Comparison of ENCODE assay signal across 2 cellular contexts in genomic region chr15:89167267-89168176, GRCh38.
A peak's percentile ranks its signal among the peaks of the same experiment; 100 is the strongest.
TF ChIP-seq lines count a peak whose summit lies in the region.

No MANE protein-coding gene starts in this region.

TF ChIP-seq in HEK293, 187 proteins besides CTCF, POLR2A, EP300 and RAD21 (continued from another document and continues in another):
- TF ChIP-seq ZBTB10 (tag by site-specific recombination; IDR thresholded peaks at IDR 0.05) (no peak), ZNF558 (tag by site-specific recombination; IDR thresholded peaks at IDR 0.05) (0 out of 2 replicates have a peak, but pooled peaks have one; percentile 26), ZBTB26 (tag by site-specific recombination; optimal IDR thresholded peaks at IDR 0.05) (no peak), ZNF600 (tag by site-specific recombination; IDR thresholded peaks at IDR 0.05) (peak; percentile 85), YY2 (tag by site-specific recombination; IDR thresholded peaks at IDR 0.05) (0 out of 2 replicates have a peak, but pooled peaks have one; percentile 38), HIC1 (tag by site-specific recombination; IDR thresholded peaks at IDR 0.05) (peak; percentile 80), ZNF366 (tag by site-specific recombination; conservative IDR thresholded peaks at IDR 0.05) (peak; percentile 28), ZNF302 (tag by site-specific recombination; IDR thresholded peaks at IDR 0.05; ENCODE audit: low read depth) (no peak), SCRT2 (tag by site-specific recombination; IDR thresholded peaks at IDR 0.05) (peak; percentile 75), ZEB2 (tag by site-specific recombination; IDR thresholded peaks at IDR 0.05) (no peak), KLF16 (tag by site-specific recombination; IDR thresholded peaks at IDR 0.05) (no peak), ZNF112 (tag by site-specific recombination; IDR thresholded peaks at IDR 0.05) (no peak), SP7 (tag by site-specific recombination; IDR thresholded peaks at IDR 0.05) (peak; percentile 29; the same call in 1 of the 2 replicates), KLF10 (tag by site-specific recombination; IDR thresholded peaks at IDR 0.05) (0 out of 2 replicates have a peak, but pooled peaks have one; percentile 26), GLIS2 (tag by site-specific recombination; IDR thresholded peaks at IDR 0.05) (no peak), PRDM1 (tag by site-specific recombination; IDR thresholded peaks at IDR 0.05) (peak; percentile 78), ZNF311 (tag by site-specific recombination; IDR thresholded peaks at IDR 0.05; ENCODE audit: borderline replicate concordance) (no peak), ZNF169 (tag by site-specific recombination; IDR thresholded peaks at IDR 0.05) (no peak), ZNF660 (tag by site-specific recombination; IDR thresholded peaks at IDR 0.05) (no peak), ZNF223 (tag by site-specific recombination; IDR thresholded peaks at IDR 0.05) (no peak), ZNF362 (tag by site-specific recombination; IDR thresholded peaks at IDR 0.05) (no peak), KLF9 (tag by site-specific recombination; IDR thresholded peaks at IDR 0.05; ENCODE audit: low read depth) (no peak)

TF ChIP-seq in HepG2, 621 proteins besides CTCF, POLR2A, EP300 and RAD21 (continued from another document):
- TF ChIP-seq ZNF362 (CRISPR knock-in tag; IDR thresholded peaks at IDR 0.05; ENCODE audit: borderline replicate concordance) = no peak
TF ChIP-seq in HepG2: peak in this region for 1.
